In genomic region chr12:7241404-7242005, GRCh38 we compare ENCODE assay signal across 17 cellular contexts. TPM values are rescaled to one million over a fixed set of nuclear protein-coding genes. Genes with fewer than 3 reads are reported as not detected.
DNase-seq lines count a peak whose midpoint lies in the region; ATAC-seq and TF ChIP-seq lines count a peak whose summit lies in the region.
"Had no signal": no experiment of that assay in that cellular context is flagged by ENCODE, and none has a peak within 500 bp of the region (broad histone marks: within the 10 kb centered on the region; RNA-seq: fewer than 3 reads in every experiment).

No MANE protein-coding gene starts in this region.

- H3K4me1 Mint-ChIP-seq in GM23338, result 0 out of 3 replicates have a peak, but pooled peaks cover 3% of the 10 kb centered on the region
- H3K4me1 Mint-ChIP-seq in CD4-positive, alpha-beta memory T cell, result no peaks in the 10 kb centered on the region

- H3K4me3 ChIP-seq in GM23338, result no peak overlapping the region
- H3K4me3 ChIP-seq in RWPE2 (ENCODE audit: severe bottlenecking), result no peak overlapping the region
- H3K4me3 ChIP-seq in left lung, result no peak overlapping the region
- no peak overlapping the region for H3K4me3 ChIP-seq in CD4-positive, alpha-beta memory T cell (ENCODE audit: low read length in 2 of 2)
- no peak overlapping the region for H3K4me3 ChIP-seq in MG63
- H3K4me3 ChIP-seq: gastrocnemius medialis, neural progenitor cell, thyroid gland had no signal

- H3K4me2 ChIP-seq in GM23338, result no peak overlapping the region
- H3K4me2 ChIP-seq: neural progenitor cell had no signal

- H3K9me3 ChIP-seq in RWPE2 (ENCODE audit: severe bottlenecking), result no peaks in the 10 kb centered on the region
- H3K9me3 ChIP-seq in left lung, result no peaks in the 10 kb centered on the region
- no peaks in the 10 kb centered on the region for H3K9me3 ChIP-seq in CD4-positive, alpha-beta memory T cell (ENCODE audit: control insufficient read depth in 1 of 2, low read length in 2 of 2)
- 0 out of 2 replicates have a peak, but pooled peaks cover 2% of the 10 kb centered on the region for H3K9me3 ChIP-seq in MG63
- H3K9me3 ChIP-seq: gastrocnemius medialis, thyroid gland had no signal

- H4K20me1 ChIP-seq in GM23338 (replicated peaks; ENCODE audit: insufficient read depth), result no peaks in the 10 kb centered on the region

- ATAC-seq in GM23338 (no peak), RWPE2 (ENCODE audit: low read depth) (peak; percentile 53; the same call in 2 of the 3 replicates), left lung (no peak)
- ATAC-seq: activated CD8-positive, alpha-beta T cell treated with anti-CD3 and anti-CD28 coated beads, Interleukin-2, amount 10 ng/mL, durations not matched to agents 7 days and 5 days; gastrocnemius medialis; SK-N-SH treated with all-trans-retinoic acid at 6 μM for 48 hours had no signal

- H3K4me3 Mint-ChIP-seq in GM23338, result no peak overlapping the region
- no peak overlapping the region for H3K4me3 Mint-ChIP-seq in CD4-positive, alpha-beta memory T cell
- H3K4me3 Mint-ChIP-seq: activated CD8-positive, alpha-beta T cell treated with anti-CD3 and anti-CD28 coated beads, Interleukin-2, amount 10 ng/mL, durations not matched to agents 7 days and 5 days; dendritic cell treated with granulocyte-macrophage colony-stimulating factor and Interleukin-4, amounts not matched to agents 40 ng/mL and 50 ng/mL, for 4 days; neural progenitor cell had no signal

- CTCF ChIA-PET in CD4-positive, alpha-beta memory T cell (lab: Charles Lee; ENCODE audit: partially characterized antibody), result no interaction called here

- peaks cover 2% of the 10 kb centered on the region for H3K27me3 Mint-ChIP-seq in GM23338 (ENCODE audit: insufficient read depth, low read depth, poor library complexity)
- H3K27me3 Mint-ChIP-seq in CD4-positive, alpha-beta memory T cell, result peaks cover 10 to 13% of the 10 kb centered on the region in 2 donors

- H3K9me2 ChIP-seq in GM23338 (ENCODE audit: insufficient read depth), result no peaks in the 10 kb centered on the region

- TF ChIP-seq CTCF in GM23338 (conservative IDR thresholded peaks at IDR 0.05; ENCODE audit: low read depth in 2 of 2) (no peak), RWPE2 (IDR thresholded peaks at IDR 0.05; ENCODE audit: poor library complexity, severe bottlenecking) (no peak), left lung (IDR thresholded peaks at IDR 0.05) (no peak)

- H3K9me3 Mint-ChIP-seq in GM23338, result peaks cover 8% of the 10 kb centered on the region; the same call in 2 of the 3 replicates
- H3K9me3 Mint-ChIP-seq in CD4-positive, alpha-beta memory T cell, result peaks cover 0 to 30% (median 13%) of the 10 kb centered on the region in 8 donors
- H3K9me3 Mint-ChIP-seq: dendritic cell treated with granulocyte-macrophage colony-stimulating factor and Interleukin-4, amounts not matched to agents 40 ng/mL and 50 ng/mL, for 4 days; neural progenitor cell had no signal

- peak overlapping the region; percentile 44; the same call in 1 of the 2 replicates for H2AFZ ChIP-seq in GM23338

- H3K27ac Mint-ChIP-seq in GM23338, result no peak overlapping the region
- H3K27ac Mint-ChIP-seq in CD4-positive, alpha-beta memory T cell, result no peak overlapping the region
- H3K27ac Mint-ChIP-seq: activated CD8-positive, alpha-beta T cell treated with anti-CD3 and anti-CD28 coated beads, Interleukin-2, amount 10 ng/mL, durations not matched to agents 7 days and 5 days; dendritic cell treated with granulocyte-macrophage colony-stimulating factor and Interleukin-4, amounts not matched to agents 40 ng/mL and 50 ng/mL, for 4 days; neural progenitor cell had no signal

- DNase-seq in A172 (ENCODE audit: low spot score), result peak; percentile 49
- DNase-seq in GM23338 (ENCODE audit: low spot score), result no peak
- no peak for DNase-seq in RWPE2 (ENCODE audit: low spot score)
- peak; percentile 22 for DNase-seq in fibroblast of peridontal ligament (ENCODE audit: extremely low read depth)
- no peak for DNase-seq in left lung
- no peak for DNase-seq in iPS-NIHi7 (ENCODE audit: extremely low spot score)
- DNase-seq in CD4-positive, alpha-beta memory T cell, result no peak
- DNase-seq in MG63, result no peak
- DNase-seq: activated CD8-positive, alpha-beta T cell treated with anti-CD3 and anti-CD28 coated beads, Interleukin-2, amount 10 ng/mL, durations not matched to agents 7 days and 5 days; Calu3; gastrocnemius medialis; NCI-H1694; NCI-H510A treated with DMSO at 0.1 percent for 48 hours; thyroid gland had no signal

- H3K79me2 ChIP-seq in GM23338 (replicated peaks; ENCODE audit: insufficient read depth), result no peaks in the 10 kb centered on the region

- H3K27me3 ChIP-seq in GM23338 (ENCODE audit: insufficient read depth) (no peaks in the 10 kb centered on the region), RWPE2 (ENCODE audit: insufficient read depth, poor library complexity, severe bottlenecking) (no peaks in the 10 kb centered on the region), left lung (no peaks in the 10 kb centered on the region), MG63 (no peaks in the 10 kb centered on the region)
- H3K27me3 ChIP-seq in CD4-positive, alpha-beta memory T cell (ENCODE audit: insufficient read depth, low read length), result no peaks in the 10 kb centered on the region
- H3K27me3 ChIP-seq: gastrocnemius medialis, neural progenitor cell, thyroid gland had no signal

- no peaks in the 10 kb centered on the region for H3F3A ChIP-seq in GM23338 (replicated peaks; ENCODE audit: low read depth)

- peaks cover 4% of the 10 kb centered on the region; the same call in 2 of the 3 replicates for H3K36me3 Mint-ChIP-seq in GM23338 (ENCODE audit: low read depth)
- no peaks in the 10 kb centered on the region for H3K36me3 Mint-ChIP-seq in CD4-positive, alpha-beta memory T cell
- H3K36me3 Mint-ChIP-seq: neural progenitor cell had no signal

- H3K4me1 ChIP-seq in GM23338 (ENCODE audit: insufficient read depth) (no peaks in the 10 kb centered on the region), RWPE2 (ENCODE audit: insufficient read depth, poor library complexity, severe bottlenecking) (no peaks in the 10 kb centered on the region), left lung (no peaks in the 10 kb centered on the region)
- no peaks in the 10 kb centered on the region for H3K4me1 ChIP-seq in CD4-positive, alpha-beta memory T cell (ENCODE audit: insufficient read depth, low read length)
- H3K4me1 ChIP-seq: gastrocnemius medialis, neural progenitor cell, thyroid gland had no signal

- no peaks in the 10 kb centered on the region for H3K36me3 ChIP-seq in GM23338 (ENCODE audit: insufficient read depth)
- no peaks in the 10 kb centered on the region for H3K36me3 ChIP-seq in RWPE2 (ENCODE audit: low read depth)
- no peaks in the 10 kb centered on the region for H3K36me3 ChIP-seq in left lung
- no peaks in the 10 kb centered on the region for H3K36me3 ChIP-seq in CD4-positive, alpha-beta memory T cell (ENCODE audit: insufficient read depth, low read length)
- no peaks in the 10 kb centered on the region for H3K36me3 ChIP-seq in MG63
- H3K36me3 ChIP-seq: gastrocnemius medialis, neural progenitor cell, thyroid gland had no signal

- POLR2A ChIA-PET in CD4-positive, alpha-beta memory T cell (lab: Charles Lee; ENCODE audit: partially characterized antibody), result no interaction called here

- intact Hi-C loops in left lung (cut with DNase I), result no loop called here
- intact Hi-C loops in CD4-positive, alpha-beta memory T cell (cut with micrococcal nuclease), result no loop called here

- no peak overlapping the region for H3K27ac ChIP-seq in GM23338 (ENCODE audit: low read depth)
- H3K27ac ChIP-seq in RWPE2 (ENCODE audit: poor library complexity, severe bottlenecking), result no peak overlapping the region
- H3K27ac ChIP-seq in left lung, result no peak overlapping the region
- H3K27ac ChIP-seq in CD4-positive, alpha-beta memory T cell (ENCODE audit: low read depth, low read length), result no peak overlapping the region
- H3K27ac ChIP-seq: gastrocnemius medialis, neural progenitor cell, thyroid gland had no signal

TF ChIP-seq in GM23338, 12 proteins besides CTCF, POLR2A, EP300 and RAD21 (continues in another document):
- TF ChIP-seq EZH2phosphoT487 (IDR thresholded peaks at IDR 0.05; ENCODE audit: unreplicated experiment) (no peak), STAT1 (IDR thresholded peaks at IDR 0.05; ENCODE audit: unreplicated experiment) (no peak), JUNB (IDR thresholded peaks at IDR 0.05; ENCODE audit: unreplicated experiment) (no peak), ZNF114 (CRISPR knock-in tag; IDR thresholded peaks at IDR 0.05) (no peak), REST (IDR thresholded peaks at IDR 0.05; ENCODE audit: unreplicated experiment) (no peak)

RNA-seq across cellular contexts. Expression of gene PEX5, which starts 52.0 kb away (rescaled TPM):
- 18.9 and 21.0 TPM in 2 replicates for total RNA-seq in A172 (2014; rRNA removed; shearing (Covaris generic))
- total RNA-seq in GM23338 (2014; rRNA removed; shearing (Covaris generic)), result 58.8 and 72.0 TPM in 2 replicates
- 7.4 and 7.5 TPM in 2 replicates for polyA plus RNA-seq in GM23338 (2016; fragmentation: Nextera tagmentation; extraction: Ambion mirVana)
- total RNA-seq in left lung, result 10 to 100 TPM; 34.1 to 36.5 TPM
- 10 to 100 TPM; 27.7 to 28.9 TPM for total RNA-seq in CD4-positive, alpha-beta memory T cell
- polyA plus RNA-seq in CD4-positive, alpha-beta memory T cell, result 10 to 100 TPM; 10.8 to 15.2 TPM
- total RNA-seq in MG63 (2014; rRNA removed; shearing (Covaris generic); ENCODE audit: low replicate concordance), result 26.8 and 45.6 TPM in 2 replicates

Comparison
In these comparisons a context has a peak if more than half of its experiments do, and no peak if none do; other contexts are left out.
1. DNase-seq: peak in A172 (single experiment) and fibroblast of peridontal ligament (single experiment); none in GM23338 (single experiment), RWPE2 (single experiment), left lung (0 of 2), iPS-NIHi7 (single experiment), CD4-positive, alpha-beta memory T cell (0 of 5) and MG63 (single experiment).